ENCODE assay signal across 14 cellular contexts in genomic region chr3:128374746-128375445, GRCh38.
A peak's percentile ranks its signal among the peaks of the same experiment; 100 is the strongest.
DNase-seq lines count a peak whose midpoint lies in the region; ATAC-seq, FAIRE-seq and TF ChIP-seq lines count a peak whose summit lies in the region.
"Had no signal": no experiment of that assay in that cellular context is flagged by ENCODE, and none has a peak within 500 bp of the region (broad histone marks: within the 10 kb centered on the region; RNA-seq: fewer than 3 reads in every experiment).

No MANE protein-coding gene starts in this region.

- TF ChIP-seq POLR2A in GM12878 (IDR thresholded peaks at IDR 0.05; ENCODE audit: low read depth, low read length) (no peak), gastrocnemius medialis (IDR thresholded peaks at IDR 0.05) (no peak)

- H3K27ac Mint-ChIP-seq in stimulated activated naive CD8-positive, alpha-beta T cell treated with anti-CD3 and anti-CD28 coated beads, Interleukin-15, amount 100 ng/mL, for 72 hours, result no peak overlapping the region
- H3K27ac Mint-ChIP-seq in activated naive CD8-positive, alpha-beta T cell treated with anti-CD3 and anti-CD28 coated beads, Interleukin-2, amount 50 U/mL, for 24 hours, result no peak overlapping the region
- H3K27ac Mint-ChIP-seq: CD8-positive, alpha-beta T cell; T-cell had no signal

- no peaks in the 10 kb centered on the region for H3K79me2 ChIP-seq in GM12878 (ENCODE audit: control insufficient read depth, insufficient read depth, low read length)

- SMC1A ChIA-PET in GM12878 (lab: Charles Lee; ENCODE audit: uncharacterized antibody, unreplicated experiment), result no interaction called here

- whole genome bisulfite sequencing in GM12878 (ENCODE audit: insufficient coverage, insufficient replicate concordance, low lambda C conversion rate, missing lambda C conversion rate), result 46% methylated on average over 2 of the region's 2 CpGs

- H4K20me1 ChIP-seq in GM12878 (ENCODE audit: control insufficient read depth, insufficient read depth), result no peaks in the 10 kb centered on the region

- no peaks in the 10 kb centered on the region for H3K27me3 ChIP-seq in GM12878 (replicated peaks in 1 of 2; ENCODE audit: control insufficient read depth in 2 of 2, insufficient read depth in 2 of 2, low read length in 1 of 2)
- H3K27me3 ChIP-seq in gastrocnemius medialis, result no peaks in the 10 kb centered on the region
- H3K27me3 ChIP-seq: BE2C had no signal

- CTCF ChIA-PET in GM12878 (lab: Yijun Ruan, JAX), result interaction anchor here (0.8 kb wide), 1 partner anchor 280 kb away, joined by 3 read pairs; no protein-coding TSS in a partner anchor

- TF ChIP-seq CTCF in GM12878 (IDR thresholded peaks at IDR 0.05 in 2 of 3, conservative IDR thresholded peaks at IDR 0.05 in 1 of 3; ENCODE audit: control insufficient read depth in 2 of 3, extremely low read depth in 1 of 3, insufficient read depth in 1 of 3, low read depth in 3 of 3, low read length in 3 of 3) (no peak), gastrocnemius medialis (IDR thresholded peaks at IDR 0.05 in 4 of 5, conservative IDR thresholded peaks at IDR 0.05 in 1 of 5) (no peak)

- no peak overlapping the region for H2AFZ ChIP-seq in GM12878 (ENCODE audit: control insufficient read depth, low read depth, low read length)

- H3K4me3 Mint-ChIP-seq in stimulated activated naive CD8-positive, alpha-beta T cell treated with anti-CD3 and anti-CD28 coated beads, Interleukin-15, amount 100 ng/mL, for 72 hours, result no peak overlapping the region
- H3K4me3 Mint-ChIP-seq in activated naive CD8-positive, alpha-beta T cell treated with anti-CD3 and anti-CD28 coated beads, Interleukin-2, amount 50 U/mL, for 24 hours, result no peak overlapping the region
- H3K4me3 Mint-ChIP-seq: CD8-positive, alpha-beta T cell; T-cell had no signal

- peaks cover 21% of the 10 kb centered on the region for H3K4me1 Mint-ChIP-seq in stimulated activated naive CD8-positive, alpha-beta T cell treated with anti-CD3 and anti-CD28 coated beads, Interleukin-15, amount 100 ng/mL, for 72 hours
- peaks cover 14% of the 10 kb centered on the region for H3K4me1 Mint-ChIP-seq in activated naive CD8-positive, alpha-beta T cell treated with anti-CD3 and anti-CD28 coated beads, Interleukin-2, amount 50 U/mL, for 24 hours

- peak; percentile 94 for DNase-seq in G401 (ENCODE audit: low spot score)
- DNase-seq in GM12878 (ENCODE audit: low read depth, low spot score), result no peak
- DNase-seq in gastrocnemius medialis, result no peak
- no peak for DNase-seq in stimulated activated naive CD4-positive, alpha-beta T cell (lab: John Stamatoyannopoulos, UW)
- DNase-seq in stimulated activated naive CD8-positive, alpha-beta T cell treated with anti-CD3 and anti-CD28 coated beads, Interleukin-15, amount 100 ng/mL, for 72 hours, result no peak
- DNase-seq in activated naive CD8-positive, alpha-beta T cell treated with anti-CD3 and anti-CD28 coated beads, Interleukin-2, amount 50 U/mL, for 24 hours, result no peak
- DNase-seq: BE2C; CD8-positive, alpha-beta T cell; NCI-H1417; NCI-H2029; NCI-H524; PC-3; T-cell had no signal

- POLR2A ChIA-PET in GM12878 (lab: Charles Lee), result no interaction called here

- TF ChIP-seq EP300 in GM12878 (IDR thresholded peaks at IDR 0.05; ENCODE audit: borderline replicate concordance in 1 of 2, control insufficient read depth in 1 of 2, low read depth in 2 of 2, low read length in 2 of 2), result 0 out of 4 replicates have a peak, but pooled peaks of 1 of the 2 experiments have one; percentile 24

- H3K27ac ChIP-seq in GM12878 (ENCODE audit: control insufficient read depth, insufficient read depth) (no peak overlapping the region), gastrocnemius medialis (peak overlapping the region in 3 of 4 donors; percentile 88 to 93 (median 93))

- H3K9me3 ChIP-seq in GM12878 (replicated peaks; ENCODE audit: control insufficient read depth, insufficient read depth, low read length) (no peaks in the 10 kb centered on the region), gastrocnemius medialis (no peaks in the 10 kb centered on the region)
- H3K9me3 ChIP-seq: BE2C had no signal

- RAD21 ChIA-PET in GM12878 (lab: Charles Lee; ENCODE audit: unreplicated experiment), result no interaction called here

- no TSS peak for BruUV-seq in GM12878 (replicated peaks; lab: Mats Ljungman, UMichigan)

- H3K4me2 ChIP-seq in GM12878 (ENCODE audit: control insufficient read depth, insufficient read depth), result no peak overlapping the region

- in situ Hi-C loops in G401 (cut with HindIII; ENCODE audit: low sequenced_read_pairs), result no loop called here
- in situ Hi-C loops in GM12878 (cut with MboI), result no loop called here
- in situ Hi-C loops in gastrocnemius medialis (cut with MboI; ENCODE audit: low sequenced_read_pairs in 4 of 4), result no loop called here

- no peaks in the 10 kb centered on the region for H3K27me3 Mint-ChIP-seq in stimulated activated naive CD8-positive, alpha-beta T cell treated with anti-CD3 and anti-CD28 coated beads, Interleukin-15, amount 100 ng/mL, for 72 hours
- H3K27me3 Mint-ChIP-seq in activated naive CD8-positive, alpha-beta T cell treated with anti-CD3 and anti-CD28 coated beads, Interleukin-2, amount 50 U/mL, for 24 hours, result no peaks in the 10 kb centered on the region
- H3K27me3 Mint-ChIP-seq: T-cell had no signal

- no peak overlapping the region for H3K9ac ChIP-seq in GM12878 (ENCODE audit: control insufficient read depth, insufficient read depth, low read length)

- H3K4me1 ChIP-seq in GM12878 (ENCODE audit: control insufficient read depth, insufficient read depth, low read length) (peaks cover 25% of the 10 kb centered on the region), gastrocnemius medialis (peaks cover 85 to 88% of the 10 kb centered on the region in 2 donors)

- ATAC-seq in GM18907 (IDR thresholded peaks at IDR 0.05; ENCODE audit: unreplicated experiment), result peak; percentile 40
- peak; percentile 47 for ATAC-seq in GM12878
- no peak for ATAC-seq in gastrocnemius medialis
- no peak for ATAC-seq in stimulated activated naive CD8-positive, alpha-beta T cell treated with anti-CD3 and anti-CD28 coated beads, Interleukin-15, amount 100 ng/mL, for 72 hours
- no peak for ATAC-seq in activated naive CD8-positive, alpha-beta T cell treated with anti-CD3 and anti-CD28 coated beads, Interleukin-2, amount 50 U/mL, for 24 hours
- ATAC-seq: CD8-positive, alpha-beta T cell; PC-3; T-cell had no signal

- no peak for TF ChIP-seq RAD21 in GM12878 (IDR thresholded peaks at IDR 0.05; ENCODE audit: insufficient read depth, low read depth, low read length)

- H3K4me3 ChIP-seq in GM12878 (no peak overlapping the region), gastrocnemius medialis (no peak overlapping the region)

- no peaks in the 10 kb centered on the region for H3K36me3 Mint-ChIP-seq in activated naive CD8-positive, alpha-beta T cell treated with anti-CD3 and anti-CD28 coated beads, Interleukin-2, amount 50 U/mL, for 24 hours (ENCODE audit: low read depth)

- H3K9me3 Mint-ChIP-seq in stimulated activated naive CD8-positive, alpha-beta T cell treated with anti-CD3 and anti-CD28 coated beads, Interleukin-15, amount 100 ng/mL, for 72 hours, result no peaks in the 10 kb centered on the region
- H3K9me3 Mint-ChIP-seq in activated naive CD8-positive, alpha-beta T cell treated with anti-CD3 and anti-CD28 coated beads, Interleukin-2, amount 50 U/mL, for 24 hours, result no peaks in the 10 kb centered on the region
- H3K9me3 Mint-ChIP-seq: CD8-positive, alpha-beta T cell; T-cell had no signal

- H3K36me3 ChIP-seq in GM12878 (ENCODE audit: control insufficient read depth in 2 of 2, insufficient read depth in 2 of 2, low read length in 1 of 2) (no peaks in the 10 kb centered on the region), gastrocnemius medialis (no peaks in the 10 kb centered on the region)

- intact Hi-C loops in GM12878 (cut with micrococcal nuclease; ENCODE audit: unreplicated experiment) (no loop called here), gastrocnemius medialis (cut with DNase I; ENCODE audit: low total_unique reads) (loop anchor here (10.0 kb wide), 2 partner anchors 430 to 590 kb away; no protein-coding TSS in a partner anchor)

- FAIRE-seq in GM12878 (lab: Jason Lieb, UNC), result no peak

TF ChIP-seq in GM12878, 131 proteins besides CTCF, POLR2A, EP300 and RAD21 (continues in another document):
- TF ChIP-seq HDAC6 (IDR thresholded peaks at IDR 0.05; ENCODE audit: unreplicated experiment) (no peak), IKZF1 (conservative IDR thresholded peaks at IDR 0.05) (peak; percentile 22; the same call in 1 of the 2 replicates), MTA3 (IDR thresholded peaks at IDR 0.05; ENCODE audit: borderline replicate concordance, low read length) (no peak), BHLHE40 (IDR thresholded peaks at IDR 0.05; ENCODE audit: borderline replicate concordance in 1 of 2, low read depth in 2 of 2, low read length in 1 of 2) (peak in 1 of 2 experiments; percentile 56; a peak in 1 of 4 replicates), POLR2AphosphoS5 (IDR thresholded peaks at IDR 0.05; ENCODE audit: low read length) (no peak)
- TF ChIP-seq, protein P1, sequence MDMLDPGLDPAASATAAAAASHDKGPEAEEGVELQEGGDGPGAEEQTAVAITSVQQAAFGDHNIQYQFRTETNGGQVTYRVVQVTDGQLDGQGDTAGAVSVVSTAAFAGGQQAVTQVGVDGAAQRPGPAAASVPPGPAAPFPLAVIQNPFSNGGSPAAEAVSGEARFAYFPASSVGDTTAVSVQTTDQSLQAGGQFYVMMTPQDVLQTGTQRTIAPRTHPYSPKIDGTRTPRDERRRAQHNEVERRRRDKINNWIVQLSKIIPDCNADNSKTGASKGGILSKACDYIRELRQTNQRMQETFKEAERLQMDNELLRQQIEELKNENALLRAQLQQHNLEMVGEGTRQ (IDR thresholded peaks at IDR 0.05; ENCODE audit: borderline replicate concordance, low read depth, low read length), result no peak
- TF ChIP-seq, protein P2, sequence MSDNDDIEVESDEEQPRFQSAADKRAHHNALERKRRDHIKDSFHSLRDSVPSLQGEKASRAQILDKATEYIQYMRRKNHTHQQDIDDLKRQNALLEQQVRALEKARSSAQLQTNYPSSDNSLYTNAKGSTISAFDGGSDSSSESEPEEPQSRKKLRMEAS (IDR thresholded peaks at IDR 0.05; ENCODE audit: low read depth, low read length), result no peak

Comparison
In these comparisons a context has a peak if more than half of its experiments do, and no peak if none do; other contexts are left out.
1. ATAC-seq: peak in GM18907 (single experiment) and GM12878 (single experiment); none in gastrocnemius medialis (0 of 2), stimulated activated naive CD8-positive, alpha-beta T cell treated with anti-CD3 and anti-CD28 coated beads, Interleukin-15, amount 100 ng/mL, for 72 hours (single experiment) and activated naive CD8-positive, alpha-beta T cell treated with anti-CD3 and anti-CD28 coated beads, Interleukin-2, amount 50 U/mL, for 24 hours (single experiment).